In genomic region chr12:75481013-75481705, GRCh38 we compare ENCODE assay signal across 1 cellular context.
TF ChIP-seq lines count a peak whose summit lies in the region.

No MANE protein-coding gene starts in this region.

TF ChIP-seq in GM23338, 12 proteins besides CTCF, POLR2A, EP300 and RAD21:
- TF ChIP-seq ZNF462 (CRISPR knock-in tag; IDR thresholded peaks at IDR 0.05), result no peak
- TF ChIP-seq EZH2phosphoT487 (IDR thresholded peaks at IDR 0.05; ENCODE audit: unreplicated experiment), result no peak
- TF ChIP-seq STAT1 (IDR thresholded peaks at IDR 0.05; ENCODE audit: unreplicated experiment), result no peak
- TF ChIP-seq CREB1 (CRISPR knock-in tag; IDR thresholded peaks at IDR 0.05; ENCODE audit: low read depth), result no peak
- TF ChIP-seq ZNF114 (CRISPR knock-in tag; IDR thresholded peaks at IDR 0.05), result no peak
- no peak for TF ChIP-seq POLR2AphosphoS5 (IDR thresholded peaks at IDR 0.05; ENCODE audit: low read depth)
- TF ChIP-seq NANOG (IDR thresholded peaks at IDR 0.05; ENCODE audit: borderline replicate concordance), result no peak
- TF ChIP-seq ETS1 (IDR thresholded peaks at IDR 0.05), result no peak
TF ChIP-seq in GM23338: peak in this region for 0.
